10 cellular contexts compared by ENCODE assay signal in the genomic region with DNA sequence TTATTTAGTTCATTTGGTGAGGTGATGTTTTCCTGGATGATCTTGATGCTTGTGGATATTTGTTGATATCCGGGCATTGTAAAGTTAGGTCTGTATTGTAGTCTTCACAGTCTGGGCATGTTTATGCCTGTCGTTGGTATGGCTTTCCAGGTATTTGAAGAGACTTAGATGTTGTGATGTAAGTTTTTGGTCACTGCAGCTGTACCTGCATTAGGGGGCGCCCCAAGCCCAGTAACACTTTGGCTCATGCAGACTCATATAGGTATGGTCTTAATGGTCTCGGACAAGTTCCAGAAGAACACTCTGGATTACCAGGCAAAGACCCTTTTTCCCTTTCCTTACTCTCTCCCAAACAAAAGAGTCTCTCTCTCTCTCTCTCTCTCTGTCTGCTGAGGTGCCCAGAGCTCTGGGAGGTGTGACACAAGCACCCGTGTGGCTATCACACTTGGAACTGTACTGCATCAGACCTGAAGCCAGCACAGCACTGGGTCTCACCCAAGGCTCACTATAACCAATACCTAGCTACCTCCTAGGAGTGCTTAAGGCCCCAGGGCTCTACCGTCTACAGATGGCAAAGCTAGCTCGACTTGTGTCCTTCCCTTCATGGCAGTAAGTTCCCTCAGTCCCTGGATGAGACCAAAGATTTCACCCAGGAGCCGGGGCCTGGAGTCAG.
DNase-seq lines count a peak whose midpoint lies in the region; ATAC-seq and TF ChIP-seq lines count a peak whose summit lies in the region.
"Had no signal": no experiment of that assay in that cellular context is flagged by ENCODE, and none has a peak within 500 bp of the region (broad histone marks: within the 10 kb centered on the region; RNA-seq: fewer than 3 reads in every experiment).

No MANE protein-coding gene starts in this region.

- CTCF ChIA-PET in A673 (lab: Charles Lee) (no interaction called here), T-cell (lab: Charles Lee) (no interaction called here)
- CTCF ChIA-PET in activated CD8-positive, alpha-beta memory T cell treated with anti-CD3 and anti-CD28 coated beads, Interleukin-2, amount 10 ng/mL, durations not matched to agents 7 days and 5 days (lab: Charles Lee) = no interaction called here

- no peak overlapping the region for H3K4me2 ChIP-seq in OCI-LY3 (ENCODE audit: low read length)

- DNase-seq in A673 (ENCODE audit: low spot score) (peak; percentile 51), hippocampal formation (lab: John Stamatoyannopoulos, UW) (peak; percentile 10 to 18), prostate gland (ENCODE audit: low spot score) (no peak), T-cell (no peak)
- no peak for DNase-seq in activated CD8-positive, alpha-beta memory T cell treated with anti-CD3 and anti-CD28 coated beads, Interleukin-2, amount 10 ng/mL, durations not matched to agents 7 days and 5 days
- DNase-seq: NCI-H774 had no signal

- no peaks in the 10 kb centered on the region for H3K9me3 Mint-ChIP-seq in activated CD8-positive, alpha-beta memory T cell treated with anti-CD3 and anti-CD28 coated beads, Interleukin-2, amount 10 ng/mL, durations not matched to agents 7 days and 5 days (ENCODE audit: low read depth)
- H3K9me3 Mint-ChIP-seq in T-cell = no peaks in the 10 kb centered on the region
- H3K9me3 Mint-ChIP-seq: dendritic cell treated with granulocyte-macrophage colony-stimulating factor and Interleukin-4, amounts not matched to agents 40 ng/mL and 50 ng/mL, for 4 days had no signal

- H3K27ac ChIP-seq in A673 (ENCODE audit: low read depth, low read length, poor library complexity, severe bottlenecking) (no peak overlapping the region), OCI-LY3 (ENCODE audit: low read length) (no peak overlapping the region), prostate gland (no peak overlapping the region)

- BruUV-seq in A673 (replicated peaks; lab: Mats Ljungman, UMichigan) = no TSS peak

- no peaks in the 10 kb centered on the region for H3K27me3 Mint-ChIP-seq in activated CD8-positive, alpha-beta memory T cell treated with anti-CD3 and anti-CD28 coated beads, Interleukin-2, amount 10 ng/mL, durations not matched to agents 7 days and 5 days
- H3K27me3 Mint-ChIP-seq in T-cell = no peaks in the 10 kb centered on the region
- H3K27me3 Mint-ChIP-seq: dendritic cell treated with granulocyte-macrophage colony-stimulating factor and Interleukin-4, amounts not matched to agents 40 ng/mL and 50 ng/mL, for 4 days had no signal

- no peaks in the 10 kb centered on the region for H3K9me3 ChIP-seq in A673 (ENCODE audit: low read depth, low read length, poor library complexity, severe bottlenecking)
- H3K9me3 ChIP-seq in OCI-LY3 (ENCODE audit: insufficient read depth, low read length) = no peaks in the 10 kb centered on the region
- no peaks in the 10 kb centered on the region for H3K9me3 ChIP-seq in prostate gland

- peak; percentile 63 for TF ChIP-seq CTCF in A673 (conservative IDR thresholded peaks at IDR 0.05; ENCODE audit: low read depth, low read length)
- TF ChIP-seq CTCF in OCI-LY3 (IDR thresholded peaks at IDR 0.05; ENCODE audit: low read depth, low read length) = peak; percentile 70
- no peak for TF ChIP-seq CTCF in prostate gland (IDR thresholded peaks at IDR 0.05)

- H3K36me3 Mint-ChIP-seq in activated CD8-positive, alpha-beta memory T cell treated with anti-CD3 and anti-CD28 coated beads, Interleukin-2, amount 10 ng/mL, durations not matched to agents 7 days and 5 days = no peaks in the 10 kb centered on the region
- no peaks in the 10 kb centered on the region for H3K36me3 Mint-ChIP-seq in T-cell

- no peak for TF ChIP-seq POLR2A in prostate gland (IDR thresholded peaks at IDR 0.05)

- H3K9ac ChIP-seq in OCI-LY3 (ENCODE audit: low read length) = no peak overlapping the region

- H3K36me3 ChIP-seq in A673 (ENCODE audit: insufficient read depth, low read length, poor library complexity, severe bottlenecking) = no peaks in the 10 kb centered on the region
- H3K36me3 ChIP-seq in OCI-LY3 (replicated peaks; ENCODE audit: low read depth, low read length) = no peaks in the 10 kb centered on the region
- no peaks in the 10 kb centered on the region for H3K36me3 ChIP-seq in prostate gland

- H3K27ac Mint-ChIP-seq in activated CD8-positive, alpha-beta memory T cell treated with anti-CD3 and anti-CD28 coated beads, Interleukin-2, amount 10 ng/mL, durations not matched to agents 7 days and 5 days = no peak overlapping the region
- H3K27ac Mint-ChIP-seq in T-cell = no peak overlapping the region
- H3K27ac Mint-ChIP-seq: dendritic cell treated with granulocyte-macrophage colony-stimulating factor and Interleukin-4, amounts not matched to agents 40 ng/mL and 50 ng/mL, for 4 days had no signal

- ATAC-seq in GM18511 (IDR thresholded peaks at IDR 0.05; ENCODE audit: unreplicated experiment) (peak; percentile 63), GM21447 (IDR thresholded peaks at IDR 0.05; ENCODE audit: unreplicated experiment) (no peak), T-cell (replicated peaks in 1 of 4) (no peak)
- ATAC-seq in activated CD8-positive, alpha-beta memory T cell treated with anti-CD3 and anti-CD28 coated beads, Interleukin-2, amount 10 ng/mL, durations not matched to agents 7 days and 5 days = no peak

- H3K4me1 Mint-ChIP-seq in activated CD8-positive, alpha-beta memory T cell treated with anti-CD3 and anti-CD28 coated beads, Interleukin-2, amount 10 ng/mL, durations not matched to agents 7 days and 5 days = no peaks in the 10 kb centered on the region
- H3K4me1 Mint-ChIP-seq in T-cell = no peaks in the 10 kb centered on the region

- no peaks in the 10 kb centered on the region for H3K27me3 ChIP-seq in A673 (replicated peaks; ENCODE audit: insufficient read depth, low read depth, low read length, poor library complexity)
- H3K27me3 ChIP-seq in OCI-LY3 (ENCODE audit: low read depth, low read length) = no peaks in the 10 kb centered on the region
- no peaks in the 10 kb centered on the region for H3K27me3 ChIP-seq in prostate gland (replicated peaks; ENCODE audit: insufficient read depth)

- POLR2A ChIA-PET in A673 (lab: Charles Lee; ENCODE audit: low non-redundant PET) (no interaction called here), T-cell (lab: Charles Lee) (no interaction called here)

- intact Hi-C loops in A673 (cut with micrococcal nuclease; ENCODE audit: unreplicated experiment) = loop anchor here (5.0 to 10.0 kb wide), 3 partner anchors 205 to 533 kb away; no protein-coding TSS in a partner anchor
- intact Hi-C loops in prostate gland (cut with DNase I) = no loop called here

- no peaks in the 10 kb centered on the region for H3K4me1 ChIP-seq in A673 (ENCODE audit: insufficient read depth, low read length, poor library complexity, severe bottlenecking)
- H3K4me1 ChIP-seq in OCI-LY3 (ENCODE audit: low read length) = no peaks in the 10 kb centered on the region
- no peaks in the 10 kb centered on the region for H3K4me1 ChIP-seq in prostate gland (replicated peaks)

- WGBS in prostate gland = 53% methylated on average over 8 of the region's 8 CpGs

- H3K79me2 ChIP-seq in OCI-LY3 (ENCODE audit: low read length) = no peaks in the 10 kb centered on the region

- no peaks in the 10 kb centered on the region for H4K20me1 ChIP-seq in OCI-LY3 (ENCODE audit: insufficient read depth, low read length)

- H2AFZ ChIP-seq in OCI-LY3 (ENCODE audit: low read depth, low read length) = peak overlapping the region; percentile 69; the same call in 1 of the 2 replicates

- no peak overlapping the region for H3K4me3 Mint-ChIP-seq in activated CD8-positive, alpha-beta memory T cell treated with anti-CD3 and anti-CD28 coated beads, Interleukin-2, amount 10 ng/mL, durations not matched to agents 7 days and 5 days
- no peak overlapping the region for H3K4me3 Mint-ChIP-seq in T-cell
- H3K4me3 Mint-ChIP-seq: dendritic cell treated with granulocyte-macrophage colony-stimulating factor and Interleukin-4, amounts not matched to agents 40 ng/mL and 50 ng/mL, for 4 days had no signal

- H3K4me3 ChIP-seq in A673 (ENCODE audit: low read depth, low read length, poor library complexity, severe bottlenecking) = no peak overlapping the region
- no peak overlapping the region for H3K4me3 ChIP-seq in OCI-LY3 (ENCODE audit: low read length)
- no peak overlapping the region for H3K4me3 ChIP-seq in prostate gland

Comparison
In these comparisons a context has a peak if more than half of its experiments do, and no peak if none do; other contexts are left out.
1. DNase-seq: peak in A673 (single experiment) and hippocampal formation (2 of 2); none in prostate gland (single experiment), activated CD8-positive, alpha-beta memory T cell treated with anti-CD3 and anti-CD28 coated beads, Interleukin-2, amount 10 ng/mL, durations not matched to agents 7 days and 5 days (single experiment) and T-cell (0 of 34).
2. CTCF ChIP-seq: peak in A673 (single experiment) and OCI-LY3 (single experiment); none in prostate gland (0 of 4).